ENCODE assay signal across 21 cellular contexts in genomic region chrX:72705814-72706213, GRCh38. TPM values are rescaled to one million over a fixed set of nuclear protein-coding genes. Genes with fewer than 3 reads are reported as not detected.
DNase-seq lines count a peak whose midpoint lies in the region; ATAC-seq, FAIRE-seq and TF ChIP-seq lines count a peak whose summit lies in the region.
"Had no signal": no experiment of that assay in that cellular context is flagged by ENCODE, and none has a peak within 500 bp of the region (broad histone marks: within the 10 kb centered on the region; RNA-seq: fewer than 3 reads in every experiment).

No MANE protein-coding gene starts in this region.

- H3K27me3 ChIP-seq in psoas muscle (ENCODE audit: insufficient read depth in 3 of 3, low read length in 2 of 3) (no peaks in the 10 kb centered on the region), thyroid gland (no peaks in the 10 kb centered on the region)
- H3K27me3 ChIP-seq: BE2C had no signal

- no peak for TF ChIP-seq POLR2A in thyroid gland (IDR thresholded peaks at IDR 0.05)

- H3K4me1 ChIP-seq in psoas muscle (peaks cover 5% of the 10 kb centered on the region), thyroid gland (no peaks in the 10 kb centered on the region)
- H3K4me1 ChIP-seq: BE2C had no signal

- peak; percentile 61 for FAIRE-seq in colon (lab: Jason Lieb, UNC)
- FAIRE-seq: G401.6, GM12891, HTR-8/SVneo had no signal

- ATAC-seq in psoas muscle (peak in 3 of 4 donors; percentile 46 to 82 (median 58)), GM18907 (IDR thresholded peaks at IDR 0.05; ENCODE audit: unreplicated experiment) (no peak), omental fat pad (ENCODE audit: low FRiP score) (no peak)
- ATAC-seq: HCT116 had no signal

- H3K4me3 ChIP-seq in psoas muscle = no peak overlapping the region
- H3K4me3 ChIP-seq in thyroid gland (replicated peaks in 1 of 3) = no peak overlapping the region

- no peak for TF ChIP-seq CTCF in psoas muscle (IDR thresholded peaks at IDR 0.05)
- TF ChIP-seq CTCF in thyroid gland (IDR thresholded peaks at IDR 0.05) = no peak
- no peak for TF ChIP-seq CTCF in omental fat pad (IDR thresholded peaks at IDR 0.05)

- intact Hi-C loops in psoas muscle (cut with DNase I) = no loop called here
- intact Hi-C loops in thyroid gland (cut with DNase I) = no loop called here

- 29 to 60% (median 37%) methylated on average over 1 of the region's 1 CpG for WGBS in psoas muscle, 3 donors
- whole genome bisulfite sequencing in thyroid gland, 2 donors = 42 to 43% methylated on average over 1 of the region's 1 CpG

- H3K36me3 ChIP-seq in psoas muscle (ENCODE audit: insufficient read depth in 1 of 2, low read depth in 1 of 2) (no peaks in the 10 kb centered on the region), thyroid gland (no peaks in the 10 kb centered on the region)
- H3K36me3 ChIP-seq: BE2C had no signal

- H3K9me3 ChIP-seq in psoas muscle (no peaks in the 10 kb centered on the region), thyroid gland (no peaks in the 10 kb centered on the region)
- H3K9me3 ChIP-seq: BE2C had no signal

- H3K27ac ChIP-seq in psoas muscle (peak overlapping the region; percentile 65), thyroid gland (peak overlapping the region; percentile 14 to 69 (median 43))

- DNase-seq in OCI-M1 (lab: John Stamatoyannopoulos, UW) (peak; percentile 2), psoas muscle (no peak), thyroid gland (no peak), omental fat pad (ENCODE audit: low spot score) (no peak)
- DNase-seq in stimulated activated CD4-positive, alpha-beta T cell treated with anti-CD3 and anti-CD28 coated beads, Interleukin-2, amount 100 ng/mL, for 24 hours = no peak
- DNase-seq: 8988T; BE2C; C1 segment of cervical spinal cord; CD4-positive, CD25-positive, alpha-beta regulatory T cell; CD8-positive, alpha-beta memory T cell; COR-L47; GOT3; H7; HFFc6; IMR-90 had no signal

RNA-seq across cellular contexts. Expression of gene PHKA1, which starts 8.3 kb away (rescaled TPM):
- total RNA-seq in psoas muscle = 10 to 100 TPM; 39.4 to 84.8 (median 55.1) TPM
- polyA plus RNA-seq in psoas muscle = 100 to 1,000 TPM in 1 of 3 donors, 10 to 100 TPM in 2; 14.7 to 112 (median 47.8) TPM
- total RNA-seq in thyroid gland = 10 to 100 TPM; 12.4 to 16.1 (median 14.4) TPM
- 1 to 10 TPM; 4.6 to 9.3 (median 6.0) TPM for total RNA-seq in omental fat pad
- polyA plus RNA-seq: CD8-positive, alpha-beta memory T cell had no signal

Comparison
In these comparisons a context has a peak if more than half of its experiments do, and no peak if none do; other contexts are left out.
1. ATAC-seq: peak in psoas muscle (3 of 4); none in GM18907 (single experiment) and omental fat pad (single experiment).